22 cellular contexts compared by ENCODE assay signal in the genomic region with DNA sequence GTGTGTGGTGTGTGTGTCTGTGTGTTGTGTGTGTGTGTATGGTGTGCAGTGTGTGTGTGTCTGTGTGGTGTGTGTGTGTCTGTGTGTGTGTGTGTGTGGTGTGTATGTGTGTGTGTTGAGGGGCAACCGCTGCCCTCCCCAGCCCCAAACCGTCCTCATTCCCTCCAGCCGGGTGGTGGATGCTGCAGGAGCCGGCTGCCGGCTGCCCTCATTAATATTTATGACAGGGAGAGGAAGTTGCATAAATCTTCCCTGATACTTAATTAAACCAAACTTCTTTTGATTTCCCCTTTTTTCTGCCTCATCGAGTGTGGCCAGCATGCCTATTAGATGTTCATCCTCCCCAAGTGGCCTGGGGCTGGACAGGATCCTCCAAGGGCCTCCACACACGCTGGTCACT.
DNase-seq lines count a peak whose midpoint lies in the region; ATAC-seq, FAIRE-seq and TF ChIP-seq lines count a peak whose summit lies in the region.
"Had no signal": no experiment of that assay in that cellular context is flagged by ENCODE, and none has a peak within 500 bp of the region (broad histone marks: within the 10 kb centered on the region; RNA-seq: fewer than 3 reads in every experiment).

No MANE protein-coding gene starts in this region.

- H3K4me3 ChIP-seq in A673 (ENCODE audit: low read depth, low read length, poor library complexity, severe bottlenecking): no peak overlapping the region
- no peak overlapping the region for H3K4me3 ChIP-seq in H1 (ENCODE audit: extremely low read depth in 1 of 4, insufficient read depth in 2 of 4, low read depth in 3 of 4, low read length in 4 of 4)
- no peak overlapping the region for H3K4me3 ChIP-seq in aorta (ENCODE audit: low read length in 2 of 2)
- H3K4me3 ChIP-seq: cardiac muscle cell, gastrocnemius medialis, Peyer's patch, SJSA1 had no signal

- H3K14ac ChIP-seq in H1 (ENCODE audit: insufficient read length): no peak overlapping the region

- no peaks in the 10 kb centered on the region for H3K79me2 ChIP-seq in H1 (ENCODE audit: control insufficient read depth in 1 of 2, insufficient read depth in 2 of 2, low read length in 2 of 2)

- no peak overlapping the region for H3K18ac ChIP-seq in H1 (ENCODE audit: extremely low read depth, low read length)

- H2AFZ ChIP-seq in H1 (ENCODE audit: low read length): no peak overlapping the region; the same call in 1 of the 2 replicates

- no peak overlapping the region for H4K8ac ChIP-seq in H1 (ENCODE audit: extremely low read depth, insufficient read depth, low read length)

- no peak overlapping the region for H3K9ac ChIP-seq in H1 (replicated peaks in 1 of 4; ENCODE audit: extremely low read depth in 1 of 4, low read depth in 3 of 4, low read length in 3 of 4)

- POLR2A ChIA-PET in A673 (lab: Charles Lee; ENCODE audit: low non-redundant PET) (no interaction called here), H1 (lab: Charles Lee; ENCODE audit: partially characterized antibody) (no interaction called here)

- peak overlapping the region; percentile 100 for H3K56ac ChIP-seq in H1 (replicated peaks; ENCODE audit: insufficient read length, low read depth, low read length)

- H3K4me1 ChIP-seq in A673 (ENCODE audit: insufficient read depth, low read length, poor library complexity, severe bottlenecking): peaks cover 10% of the 10 kb centered on the region
- H3K4me1 ChIP-seq in H1 (replicated peaks in 1 of 4; ENCODE audit: control insufficient read depth in 3 of 4, insufficient read depth in 4 of 4, low read length in 3 of 4): peaks cover 0 to 4% (median 0%) of the 10 kb centered on the region in 4 experiments; a peak in 1 of 7 replicates
- H3K4me1 ChIP-seq in aorta (ENCODE audit: control insufficient read depth in 1 of 2, insufficient read depth in 2 of 2, low read length in 2 of 2): no peaks in the 10 kb centered on the region
- H3K4me1 ChIP-seq: gastrocnemius medialis, Peyer's patch, SJSA1 had no signal

- H2BK15ac ChIP-seq in H1 (ENCODE audit: low read length): no peak overlapping the region; the same call in 1 of the 2 replicates

- H3K79me1 ChIP-seq in H1 (ENCODE audit: low read depth, low read length): no peaks in the 10 kb centered on the region

- CTCF ChIA-PET in A673 (lab: Charles Lee): no interaction called here
- CTCF ChIA-PET in H1 (lab: Charles Lee; ENCODE audit: partially characterized antibody): interaction anchor here (1.1 to 1.2 kb wide), 2 partner anchors 16 to 802 kb away, joined by 4 to 6 read pairs; no protein-coding TSS in a partner anchor

- H2AK5ac ChIP-seq in H1 (ENCODE audit: low read depth, low read length): peak overlapping the region; percentile 87; the same call in 1 of the 2 replicates

- H3K4me2 ChIP-seq in H1 (ENCODE audit: insufficient read depth in 1 of 2, low read depth in 2 of 2, low read length in 2 of 2): no peak overlapping the region

- no peak for TF ChIP-seq EP300 in H1 (IDR thresholded peaks at IDR 0.05; ENCODE audit: borderline replicate concordance in 1 of 2, low read depth in 2 of 2, low read length in 2 of 2)

- peak; percentile 13 for FAIRE-seq in H1 (lab: Jason Lieb, UNC)
- FAIRE-seq: H54 had no signal

- H3K4ac ChIP-seq in H1 (replicated peaks; ENCODE audit: insufficient read length, low read depth, low read length): no peak overlapping the region

- H4K91ac ChIP-seq in H1 (replicated peaks; ENCODE audit: insufficient read length, low read length): peak overlapping the region; percentile 57

- no peak overlapping the region for H2BK12ac ChIP-seq in H1 (ENCODE audit: low read depth, low read length)

- TF ChIP-seq RAD21 in H1 (IDR thresholded peaks at IDR 0.05 in 1 of 2, conservative IDR thresholded peaks at IDR 0.05 in 1 of 2; ENCODE audit: low read depth in 2 of 2, low read length in 2 of 2): no peak

- H4K5ac ChIP-seq in H1 (ENCODE audit: insufficient read length, low read depth, low read length): no peak overlapping the region

- H3K27ac ChIP-seq in A673 (ENCODE audit: low read depth, low read length, poor library complexity, severe bottlenecking) (no peak overlapping the region), H1 (ENCODE audit: low read depth, low read length) (no peak overlapping the region), aorta (ENCODE audit: low read depth in 1 of 2, low read length in 2 of 2) (no peak overlapping the region)
- H3K27ac ChIP-seq: cardiac muscle cell, gastrocnemius medialis, Peyer's patch, SJSA1 had no signal

- no peak overlapping the region for H2BK5ac ChIP-seq in H1 (ENCODE audit: low read depth, low read length)

- DNase-seq in A673 (ENCODE audit: low spot score) (peak; percentile 72), COLO668 (lab: John Stamatoyannopoulos, UW; ENCODE audit: unreplicated experiment) (peak; percentile 30), NCI-H69 (lab: John Stamatoyannopoulos, UW) (peak; percentile 24), H1 (ENCODE audit: low read depth in 1 of 2, low spot score in 2 of 2) (no peak), NCI-H1417 treated with DMSO at 0.1 percent for 48 hours (lab: John Stamatoyannopoulos, UW) (no peak), anterior cingulate cortex (lab: John Stamatoyannopoulos, UW) (no peak), aorta (no peak)
- DNase-seq: activated naive CD4-positive, alpha-beta T cell treated with anti-CD3 and anti-CD28 coated beads for 36 hours; activated T-cell treated with anti-CD3 and anti-CD28 coated beads, Interleukin-2, amount 50 U/mL, for 72 hours; amniotic stem cell; cortex of kidney; gastrocnemius medialis; natural killer cell; NCI-H1092 treated with DMSO at 0.1 percent for 48 hours; NCI-H1930; NCI-H2227 treated with DMSO at 0.1 percent for 48 hours; NCI-H774; Peyer's patch; T-helper 17 cell had no signal

- H3K36me3 ChIP-seq in A673 (ENCODE audit: insufficient read depth, low read length, poor library complexity, severe bottlenecking) (no peaks in the 10 kb centered on the region), H1 (ENCODE audit: control insufficient read depth in 2 of 4, insufficient read depth in 4 of 4, low read length in 3 of 4) (no peaks in the 10 kb centered on the region), aorta (ENCODE audit: control insufficient read depth in 1 of 2, insufficient read depth in 2 of 2, low read length in 1 of 2) (no peaks in the 10 kb centered on the region)
- H3K36me3 ChIP-seq: cardiac muscle cell, gastrocnemius medialis, Peyer's patch, SJSA1 had no signal

- H3K23me2 ChIP-seq in H1 (ENCODE audit: low read depth, low read length): peaks cover 9% of the 10 kb centered on the region; the same call in 1 of the 2 replicates

- H3K27me3 ChIP-seq in A673 (replicated peaks; ENCODE audit: insufficient read depth, low read depth, low read length, poor library complexity) (peaks cover 29% of the 10 kb centered on the region), H1 (replicated peaks in 1 of 4; ENCODE audit: control insufficient read depth in 3 of 4, extremely low read depth in 1 of 4, insufficient read depth in 3 of 4, low read length in 3 of 4) (no peaks in the 10 kb centered on the region; a peak in 1 of 7 replicates), aorta (ENCODE audit: control insufficient read depth in 1 of 2, insufficient read depth in 2 of 2, low read length in 1 of 2) (no peaks in the 10 kb centered on the region)
- H3K27me3 ChIP-seq: cardiac muscle cell, Peyer's patch, SJSA1 had no signal

- intact Hi-C loops in A673 (cut with micrococcal nuclease; ENCODE audit: unreplicated experiment) (no loop called here), aorta (cut with DNase I) (no loop called here)

- H2BK20ac ChIP-seq in H1 (ENCODE audit: low read length): no peak overlapping the region

- H4K20me1 ChIP-seq in H1 (replicated peaks in 1 of 2; ENCODE audit: control insufficient read depth in 1 of 2, insufficient read depth in 2 of 2, low read length in 2 of 2): peaks cover 0 to 8% of the 10 kb centered on the region in 2 experiments

- ATAC-seq in aorta (ENCODE audit: low FRiP score): no peak
- ATAC-seq: activated T-cell treated with anti-CD3 and anti-CD28 coated beads, Interleukin-2, amount 50 U/mL, for 72 hours; gastrocnemius medialis; natural killer cell; T-helper 17 cell had no signal

- no peak overlapping the region for H2BK120ac ChIP-seq in H1 (replicated peaks; ENCODE audit: low read depth, low read length)

- H3K9me3 ChIP-seq in A673 (ENCODE audit: low read depth, low read length, poor library complexity, severe bottlenecking): no peaks in the 10 kb centered on the region
- peaks cover 8 to 10% of the 10 kb centered on the region in 2 experiments; a peak in 1 of 4 replicates for H3K9me3 ChIP-seq in H1 (ENCODE audit: insufficient read depth in 2 of 2, low read depth in 1 of 2, low read length in 1 of 2)
- no peaks in the 10 kb centered on the region for H3K9me3 ChIP-seq in aorta (ENCODE audit: control insufficient read depth, low read length)
- H3K9me3 ChIP-seq: gastrocnemius medialis, Peyer's patch, SJSA1 had no signal

- BruUV-seq in A673 (replicated peaks; lab: Mats Ljungman, UMichigan): no TSS peak

- H3K23ac ChIP-seq in H1 (ENCODE audit: insufficient read length): no peak overlapping the region

- no peak for TF ChIP-seq POLR2A in H1 (IDR thresholded peaks at IDR 0.05; ENCODE audit: control extremely low read depth in 1 of 2, low read depth in 2 of 2, low read length in 2 of 2)

- 84% methylated on average over 7 of the region's 7 CpGs; no CpG with 5 or more reads in 1 of the 2 experiments for WGBS in H1 (ENCODE audit: extremely low coverage in 1 of 2, insufficient coverage in 1 of 2, insufficient read length in 1 of 2, insufficient replicate concordance in 2 of 2, low coverage in 1 of 2, low lambda C conversion rate in 2 of 2, missing lambda C conversion rate in 1 of 2), 2 experiments
- WGBS in aorta, 2 donors: 33 to 36% methylated on average over 7 of the region's 7 CpGs

- no peak for TF ChIP-seq CTCF in A673 (conservative IDR thresholded peaks at IDR 0.05; ENCODE audit: low read depth, low read length)
- TF ChIP-seq CTCF in H1 (IDR thresholded peaks at IDR 0.05; ENCODE audit: control extremely low read depth in 1 of 3, insufficient read depth in 1 of 3, low read depth in 1 of 3, low read length in 3 of 3): no peak

TF ChIP-seq in H1, 55 proteins besides CTCF, POLR2A, EP300 and RAD21:
- TF ChIP-seq ASH2L (IDR thresholded peaks at IDR 0.05; ENCODE audit: low read length) (no peak), BRCA1 (IDR thresholded peaks at IDR 0.05; ENCODE audit: low read depth, low read length) (no peak), SUZ12 (IDR thresholded peaks at IDR 0.05; ENCODE audit: low read length) (no peak), SIN3A (conservative IDR thresholded peaks at IDR 0.05 in 1 of 2, IDR thresholded peaks at IDR 0.05 in 1 of 2; ENCODE audit: low read depth in 1 of 2, low read length in 2 of 2) (no peak), KDM5A (IDR thresholded peaks at IDR 0.05; ENCODE audit: low read length) (no peak), EZH2 (IDR thresholded peaks at IDR 0.05; ENCODE audit: low read depth, low read length, severe bottlenecking) (no peak), ZNF274 (IDR thresholded peaks at IDR 0.05; ENCODE audit: borderline replicate concordance, extremely low read depth, low read length) (no peak), BACH1 (IDR thresholded peaks at IDR 0.05; ENCODE audit: low read length) (no peak), CREB1 (IDR thresholded peaks at IDR 0.05) (no peak)
TF ChIP-seq in H1: peak in this region for 0.

Comparison
In these comparisons a context has a peak if more than half of its experiments do, and no peak if none do; other contexts are left out.
1. DNase-seq: peak in A673 (single experiment), COLO668 (single experiment) and NCI-H69 (single experiment); none in H1 (0 of 2), NCI-H1417 treated with DMSO at 0.1 percent for 48 hours (single experiment), anterior cingulate cortex (0 of 58) and aorta (0 of 2).